8 cellular contexts compared by ENCODE assay signal in the genomic region with DNA sequence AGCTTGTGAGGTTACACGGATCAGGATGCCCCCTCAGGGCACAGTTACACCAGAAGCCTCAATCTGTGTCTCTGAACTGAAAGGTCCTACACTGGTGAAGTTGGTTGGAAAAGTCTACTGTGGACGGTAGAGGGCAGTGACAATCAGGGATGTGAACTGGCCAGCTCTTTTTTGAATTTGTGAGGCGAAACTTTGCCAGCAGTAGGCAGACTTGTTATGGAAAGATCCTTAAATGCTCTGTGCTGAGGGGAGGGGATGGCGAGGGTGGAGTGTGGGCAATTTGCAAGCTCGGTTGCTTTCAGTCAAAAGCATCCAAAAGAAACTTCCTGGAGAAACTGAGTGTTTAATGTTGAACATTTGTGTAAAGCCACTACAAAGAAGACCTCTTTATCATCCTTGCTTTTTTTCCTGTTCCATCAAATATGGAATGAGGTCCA.
DNase-seq lines count a peak whose midpoint lies in the region; ATAC-seq and TF ChIP-seq lines count a peak whose summit lies in the region.

No MANE protein-coding gene starts in this region.

- peaks cover 2% of the 10 kb centered on the region for H3K4me1 Mint-ChIP-seq in CD14-positive monocyte

- no peak overlapping the region for H3K4me3 Mint-ChIP-seq in CD14-positive monocyte

- intact Hi-C loops in CD14-positive monocyte (cut with micrococcal nuclease), result no loop called here

- H3K27ac Mint-ChIP-seq in CD14-positive monocyte, result no peak overlapping the region

- no peaks in the 10 kb centered on the region for H3K36me3 Mint-ChIP-seq in CD14-positive monocyte

- peaks cover 7 to 10% (median 8%) of the 10 kb centered on the region in 3 donors for H3K27me3 Mint-ChIP-seq in CD14-positive monocyte (ENCODE audit: low read depth in 3 of 3)

- DNase-seq in CD14-positive monocyte (ENCODE audit: low spot score), result no peak
- DNase-seq in NCI-H82 (lab: John Stamatoyannopoulos, UW), result peak; percentile 71
- DNase-seq in astrocyte of the hippocampus (ENCODE audit: low read depth, low spot score), result peak; percentile 94
- DNase-seq in hepatic stellate cell (ENCODE audit: low spot score), result peak; percentile 86
- DNase-seq in retinal pigment epithelial cell (ENCODE audit: low read depth), result no peak
- no peak for DNase-seq in GOT3 (lab: John Stamatoyannopoulos, UW)

- peaks cover 0 to 3% (median 0%) of the 10 kb centered on the region in 7 donors for H3K9me3 Mint-ChIP-seq in CD14-positive monocyte

- TF ChIP-seq CTCF in CD14-positive monocyte (IDR thresholded peaks at IDR 0.05), result peak; percentile 31
- peak; percentile 73 for TF ChIP-seq CTCF in retinal pigment epithelial cell (conservative IDR thresholded peaks at IDR 0.05; ENCODE audit: low read depth, low read length)

- H3K4me3 ChIP-seq in retinal pigment epithelial cell (ENCODE audit: low read length), result no peak overlapping the region

- peak; percentile 45 for ATAC-seq in GM19351 (IDR thresholded peaks at IDR 0.05; ENCODE audit: unreplicated experiment)
- no peak for ATAC-seq in GM18861 (IDR thresholded peaks at IDR 0.05; ENCODE audit: unreplicated experiment)

Comparison
In these comparisons a context has a peak if more than half of its experiments do, and no peak if none do; other contexts are left out.
1. DNase-seq: peak in NCI-H82 (single experiment), astrocyte of the hippocampus (single experiment) and hepatic stellate cell (single experiment); none in CD14-positive monocyte (single experiment), retinal pigment epithelial cell (single experiment) and GOT3 (single experiment).